Comparison of ENCODE assay signal across 17 cellular contexts in genomic region chr6:14917511-14917910, GRCh38.
DNase-seq lines count a peak whose midpoint lies in the region; ATAC-seq and TF ChIP-seq lines count a peak whose summit lies in the region.
"Had no signal": no experiment of that assay in that cellular context is flagged by ENCODE, and none has a peak within 500 bp of the region (broad histone marks: within the 10 kb centered on the region; RNA-seq: fewer than 3 reads in every experiment).

No MANE protein-coding gene starts in this region.

- no peak for TF ChIP-seq CTCF in PC-3 (conservative IDR thresholded peaks at IDR 0.05; ENCODE audit: low read depth, low read length)

- no peaks in the 10 kb centered on the region for H3K79me2 ChIP-seq in PC-3 (ENCODE audit: low read length)

- no peaks in the 10 kb centered on the region for H3K9me3 ChIP-seq in PC-3 (ENCODE audit: low read length)

- H3K4me2 ChIP-seq in PC-3 (ENCODE audit: low read length) = 0 out of 2 replicates have a peak overlapping the region, but pooled peaks have one; percentile 3
- H3K4me2 ChIP-seq: GM23338 had no signal

- POLR2A ChIA-PET in PC-3 (lab: Charles Lee; ENCODE audit: unreplicated experiment) = no interaction called here

- H3K27ac Mint-ChIP-seq in activated CD8-positive, alpha-beta memory T cell treated with anti-CD3 and anti-CD28 coated beads, Interleukin-2, amount 10 ng/mL, durations not matched to agents 7 days and 5 days = no peak overlapping the region
- H3K27ac Mint-ChIP-seq: CD4-positive, CD25-positive, alpha-beta regulatory T cell; CD8-positive, alpha-beta T cell; GM23338 had no signal

- ATAC-seq in activated CD8-positive, alpha-beta memory T cell treated with anti-CD3 and anti-CD28 coated beads, Interleukin-2, amount 10 ng/mL, durations not matched to agents 7 days and 5 days = no peak
- ATAC-seq in PC-3 (no peak), GM21526 (IDR thresholded peaks at IDR 0.05; ENCODE audit: low FRiP score, unreplicated experiment) (no peak)
- ATAC-seq: CD8-positive, alpha-beta T cell; GM12878; GM23338; HCT116 had no signal

- H3K9me2 ChIP-seq in PC-3 (replicated peaks; ENCODE audit: low read length) = no peaks in the 10 kb centered on the region

- no peak overlapping the region for H3K27ac ChIP-seq in PC-3 (ENCODE audit: low read length)

- H3F3A ChIP-seq in PC-3 (ENCODE audit: low read length, unreplicated experiment) = no peaks in the 10 kb centered on the region

- peaks cover 4% of the 10 kb centered on the region for H3K27me3 Mint-ChIP-seq in activated CD8-positive, alpha-beta memory T cell treated with anti-CD3 and anti-CD28 coated beads, Interleukin-2, amount 10 ng/mL, durations not matched to agents 7 days and 5 days

- H3K9me3 Mint-ChIP-seq in activated CD8-positive, alpha-beta memory T cell treated with anti-CD3 and anti-CD28 coated beads, Interleukin-2, amount 10 ng/mL, durations not matched to agents 7 days and 5 days (ENCODE audit: low read depth) = no peaks in the 10 kb centered on the region
- H3K9me3 Mint-ChIP-seq: CD4-positive, CD25-positive, alpha-beta regulatory T cell; CD8-positive, alpha-beta T cell; GM23338; H9 had no signal

- no TSS peak for BruUV-seq in PC-3 (replicated peaks; lab: Mats Ljungman, UMichigan)

- H3K4me1 ChIP-seq in PC-3 (ENCODE audit: insufficient read depth, low read length) = peaks cover 19% of the 10 kb centered on the region; the same call in 1 of the 2 replicates

- no peaks in the 10 kb centered on the region for H3K36me3 Mint-ChIP-seq in activated CD8-positive, alpha-beta memory T cell treated with anti-CD3 and anti-CD28 coated beads, Interleukin-2, amount 10 ng/mL, durations not matched to agents 7 days and 5 days
- H3K36me3 Mint-ChIP-seq: CD4-positive, CD25-positive, alpha-beta regulatory T cell; CD8-positive, alpha-beta T cell had no signal

- H4K20me1 ChIP-seq in PC-3 (ENCODE audit: low read length) = no peaks in the 10 kb centered on the region

- peak; percentile 7 for DNase-seq in activated CD8-positive, alpha-beta memory T cell treated with anti-CD3 and anti-CD28 coated beads, Interleukin-2, amount 50 U/mL, for 48 hours
- no peak for DNase-seq in activated CD8-positive, alpha-beta memory T cell treated with anti-CD3 and anti-CD28 coated beads, Interleukin-2, amount 10 ng/mL, durations not matched to agents 7 days and 5 days
- no peak for DNase-seq in PC-3
- peak; percentile 80 for DNase-seq in putamen (ENCODE audit: low spot score)
- no peak for DNase-seq in middle frontal gyrus (ENCODE audit: extremely low spot score, low spot score)
- DNase-seq in NCI-H510A (lab: John Stamatoyannopoulos, UW) = no peak
- DNase-seq: C1 segment of cervical spinal cord; CD4-positive, CD25-positive, alpha-beta regulatory T cell; CD8-positive, alpha-beta T cell; DMS 273 treated with DMSO at 0.1 percent for 48 hours; DMS79; GDM1; H9 had no signal

- CTCF ChIA-PET in activated CD8-positive, alpha-beta memory T cell treated with anti-CD3 and anti-CD28 coated beads, Interleukin-2, amount 10 ng/mL, durations not matched to agents 7 days and 5 days (lab: Charles Lee) = no interaction called here
- CTCF ChIA-PET in PC-3 (lab: Charles Lee) = no interaction called here

- no peaks in the 10 kb centered on the region for H3K4me1 Mint-ChIP-seq in activated CD8-positive, alpha-beta memory T cell treated with anti-CD3 and anti-CD28 coated beads, Interleukin-2, amount 10 ng/mL, durations not matched to agents 7 days and 5 days
- H3K4me1 Mint-ChIP-seq: CD4-positive, CD25-positive, alpha-beta regulatory T cell had no signal

- H3K36me3 ChIP-seq in PC-3 (ENCODE audit: low read depth, low read length) = no peaks in the 10 kb centered on the region

- H3K4me3 Mint-ChIP-seq in activated CD8-positive, alpha-beta memory T cell treated with anti-CD3 and anti-CD28 coated beads, Interleukin-2, amount 10 ng/mL, durations not matched to agents 7 days and 5 days = no peak overlapping the region
- H3K4me3 Mint-ChIP-seq: CD4-positive, CD25-positive, alpha-beta regulatory T cell; CD8-positive, alpha-beta T cell; GM23338; H9 had no signal

- H2AFZ ChIP-seq in PC-3 (ENCODE audit: low read length) = no peak overlapping the region
- H2AFZ ChIP-seq: GM23338 had no signal

- no peaks in the 10 kb centered on the region for H3K27me3 ChIP-seq in PC-3 (ENCODE audit: low read length)

- intact Hi-C loops in PC-3 (cut with micrococcal nuclease) = no loop called here

- no peak overlapping the region for H3K4me3 ChIP-seq in PC-3 (ENCODE audit: low read length)
- H3K4me3 ChIP-seq: GM12878, GM23338 had no signal

- no peak overlapping the region for H3K9ac ChIP-seq in PC-3 (ENCODE audit: low read length)

Comparison
In these comparisons a context has a peak if more than half of its experiments do, and no peak if none do; other contexts are left out.
1. DNase-seq: peak in activated CD8-positive, alpha-beta memory T cell treated with anti-CD3 and anti-CD28 coated beads, Interleukin-2, amount 50 U/mL, for 48 hours (single experiment) and putamen (single experiment); none in activated CD8-positive, alpha-beta memory T cell treated with anti-CD3 and anti-CD28 coated beads, Interleukin-2, amount 10 ng/mL, durations not matched to agents 7 days and 5 days (single experiment), PC-3 (single experiment), middle frontal gyrus (single experiment) and NCI-H510A (single experiment).